Comparison of ENCODE assay signal across 7 cellular contexts in the genomic region with DNA sequence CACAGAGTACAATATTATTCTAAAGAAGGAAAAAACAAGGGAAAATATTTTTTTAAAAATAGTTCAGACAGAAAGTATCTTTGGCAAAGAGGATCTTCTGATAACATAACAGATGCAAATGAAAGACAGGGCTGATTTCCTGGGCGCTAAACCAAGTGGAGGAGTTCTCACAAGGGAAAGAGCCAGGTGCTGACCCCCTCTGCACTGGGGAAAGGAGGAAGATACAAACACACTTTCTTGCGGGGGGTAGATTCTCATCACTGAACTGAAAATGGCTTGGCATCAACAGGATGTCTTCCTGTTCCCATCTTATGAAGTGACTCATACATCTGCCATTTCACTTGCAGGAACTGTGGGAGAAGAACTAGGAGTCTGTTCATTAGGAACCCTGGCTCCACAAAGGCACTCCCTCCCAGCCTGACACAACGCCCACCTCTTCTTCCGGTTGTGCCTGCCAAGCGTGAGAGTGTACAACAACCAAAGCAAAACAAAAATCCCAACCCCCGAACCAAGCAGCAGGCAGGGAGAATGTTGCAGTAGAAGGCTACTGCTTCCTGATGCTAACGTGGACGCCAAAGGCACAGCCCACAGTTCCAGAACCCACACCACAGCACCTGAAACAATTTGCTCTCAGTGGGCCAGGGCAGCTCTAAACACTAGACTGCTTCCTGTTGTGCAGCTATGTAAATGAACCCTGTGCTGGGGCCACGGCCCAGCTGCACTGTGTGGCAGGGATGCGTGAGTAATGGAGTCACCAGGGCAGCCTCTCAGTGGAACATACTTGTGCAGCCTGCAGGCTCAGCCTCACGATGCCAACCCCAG. TPM values are rescaled to one million over a fixed set of nuclear protein-coding genes. Genes with fewer than 3 reads are reported as not detected.
A peak's percentile ranks its signal among the peaks of the same experiment; 100 is the strongest.
DNase-seq lines count a peak whose midpoint lies in the region; ATAC-seq and TF ChIP-seq lines count a peak whose summit lies in the region.

No MANE protein-coding gene starts in this region.

- CTCF ChIA-PET in activated CD4-positive, alpha-beta T cell treated with anti-CD3 and anti-CD28 coated beads, Interleukin-2, amount 10 ng/mL, durations not matched to agents 7 days and 5 days (lab: Charles Lee) = no interaction called here

- no peaks in the 10 kb centered on the region for H3K9me3 ChIP-seq in thoracic aorta

- H3K9me3 Mint-ChIP-seq in activated CD4-positive, alpha-beta T cell treated with anti-CD3 and anti-CD28 coated beads, Interleukin-2, amount 10 ng/mL, durations not matched to agents 7 days and 5 days = no peaks in the 10 kb centered on the region
- H3K9me3 Mint-ChIP-seq in endothelial cell (ENCODE audit: unreplicated experiment) = no peaks in the 10 kb centered on the region

- ATAC-seq in GM18508 (IDR thresholded peaks at IDR 0.05; ENCODE audit: insufficient read depth, unreplicated experiment) = peak; percentile 91
- peak; percentile 94 for ATAC-seq in HG02623 (IDR thresholded peaks at IDR 0.05; ENCODE audit: unreplicated experiment)
- peak; percentile 74 for ATAC-seq in thoracic aorta (ENCODE audit: insufficient number of reproducible peaks, low FRiP score, low read depth)

- POLR2A ChIA-PET in activated CD4-positive, alpha-beta T cell treated with anti-CD3 and anti-CD28 coated beads, Interleukin-2, amount 10 ng/mL, durations not matched to agents 7 days and 5 days (lab: Charles Lee) = no interaction called here

- no peaks in the 10 kb centered on the region for H3K36me3 Mint-ChIP-seq in activated CD4-positive, alpha-beta T cell treated with anti-CD3 and anti-CD28 coated beads, Interleukin-2, amount 10 ng/mL, durations not matched to agents 7 days and 5 days (ENCODE audit: low read depth)
- no peaks in the 10 kb centered on the region for H3K36me3 Mint-ChIP-seq in endothelial cell (ENCODE audit: low read depth, unreplicated experiment)

- H3K27me3 ChIP-seq in thoracic aorta (replicated peaks; ENCODE audit: insufficient read depth) = no peaks in the 10 kb centered on the region

- peak overlapping the region; percentile 74 to 84 for H3K27ac ChIP-seq in thoracic aorta

- no peak for TF ChIP-seq CTCF in endothelial cell (IDR thresholded peaks at IDR 0.05; ENCODE audit: unreplicated experiment)
- TF ChIP-seq CTCF in thoracic aorta (IDR thresholded peaks at IDR 0.05) = no peak

- DNase-seq in NCI-H146 treated with DMSO at 0.1 percent for 48 hours (lab: John Stamatoyannopoulos, UW; ENCODE audit: unreplicated experiment) = peak; percentile 35
- peak; percentile 54 for DNase-seq in activated CD4-positive, alpha-beta T cell treated with anti-CD3 and anti-CD28 coated beads, Interleukin-2, amount 10 ng/mL, durations not matched to agents 7 days and 5 days
- DNase-seq in endothelial cell (ENCODE audit: low spot score) = no peak
- peak; percentile 88 for DNase-seq in myocyte (ENCODE audit: low read depth)
- DNase-seq in thoracic aorta (ENCODE audit: low spot score) = peak; percentile 77

- H3K27ac Mint-ChIP-seq in activated CD4-positive, alpha-beta T cell treated with anti-CD3 and anti-CD28 coated beads, Interleukin-2, amount 10 ng/mL, durations not matched to agents 7 days and 5 days = peak overlapping the region; percentile 95
- peak overlapping the region; percentile 89 for H3K27ac Mint-ChIP-seq in endothelial cell (ENCODE audit: unreplicated experiment)

- peak overlapping the region; percentile 22 for H3K4me3 ChIP-seq in thoracic aorta

- peaks cover 50 to 94% of the 10 kb centered on the region in 2 donors for H3K4me1 ChIP-seq in thoracic aorta (ENCODE audit: control insufficient read depth in 1 of 2, low read depth in 2 of 2)

- H3K4me1 Mint-ChIP-seq in activated CD4-positive, alpha-beta T cell treated with anti-CD3 and anti-CD28 coated beads, Interleukin-2, amount 10 ng/mL, durations not matched to agents 7 days and 5 days = peaks cover 24% of the 10 kb centered on the region
- H3K4me1 Mint-ChIP-seq in endothelial cell (ENCODE audit: unreplicated experiment) = peaks cover 36% of the 10 kb centered on the region

- H3K4me3 Mint-ChIP-seq in activated CD4-positive, alpha-beta T cell treated with anti-CD3 and anti-CD28 coated beads, Interleukin-2, amount 10 ng/mL, durations not matched to agents 7 days and 5 days = peak overlapping the region; percentile 61
- no peak overlapping the region for H3K4me3 Mint-ChIP-seq in endothelial cell (ENCODE audit: unreplicated experiment)

- H3K36me3 ChIP-seq in thoracic aorta = no peaks in the 10 kb centered on the region

- no peaks in the 10 kb centered on the region for H3K27me3 Mint-ChIP-seq in activated CD4-positive, alpha-beta T cell treated with anti-CD3 and anti-CD28 coated beads, Interleukin-2, amount 10 ng/mL, durations not matched to agents 7 days and 5 days
- peaks cover 2% of the 10 kb centered on the region for H3K27me3 Mint-ChIP-seq in endothelial cell (ENCODE audit: unreplicated experiment)

RNA-seq across cellular contexts. Expression of a gene that starts 51.0 kb away (rescaled TPM):
- total RNA-seq in activated CD4-positive, alpha-beta T cell treated with anti-CD3 and anti-CD28 coated beads, Interleukin-2, amount 10 ng/mL, durations not matched to agents 7 days and 5 days = 10 to 100 TPM; 14.2 to 16.6 TPM
- total RNA-seq in endothelial cell (ENCODE audit: unreplicated experiment) (46.5 TPM), myocyte (73.6 and 85.0 TPM in 2 replicates), thoracic aorta (100 to 1,000 TPM; 227 to 262 TPM)
- 94.5 TPM for polyA plus RNA-seq in myocyte (2012)
